Comparison of ENCODE assay signal across 1 cellular context in genomic region chr4:165331316-165331715, GRCh38.
TF ChIP-seq lines count a peak whose summit lies in the region.

No MANE protein-coding gene starts in this region.

TF ChIP-seq in GM12878, 131 proteins besides CTCF, POLR2A, EP300 and RAD21:
- TF ChIP-seq GATAD2B (conservative IDR thresholded peaks at IDR 0.05; ENCODE audit: low read depth) (no peak), RUNX3 (IDR thresholded peaks at IDR 0.05; ENCODE audit: low read length) (no peak), PML (IDR thresholded peaks at IDR 0.05; ENCODE audit: low read length) (no peak), MEF2A (IDR thresholded peaks at IDR 0.05; ENCODE audit: insufficient read depth, low read depth, low read length) (no peak), BRCA1 (IDR thresholded peaks at IDR 0.05; ENCODE audit: low read depth, low read length) (no peak)
